8 cellular contexts compared by ENCODE assay signal in genomic region chr18:713135-713490, GRCh38. TPM values are rescaled to one million over a fixed set of nuclear protein-coding genes. Genes with fewer than 3 reads are reported as not detected.
DNase-seq lines count a peak whose midpoint lies in the region; ATAC-seq and TF ChIP-seq lines count a peak whose summit lies in the region.

No MANE protein-coding gene starts in this region.

- H3K79me2 ChIP-seq in hepatocyte, result peaks cover 33% of the 10 kb centered on the region

- H4K20me1 ChIP-seq in hepatocyte (ENCODE audit: insufficient read depth, poor library complexity, severe bottlenecking), result no peaks in the 10 kb centered on the region

- peak overlapping the region; percentile 98 for H3K4me3 Mint-ChIP-seq in activated T-helper 17 cell treated with anti-CD3 and anti-CD28 coated beads, Interleukin-2, amount 50 U/mL, for 72 hours

- H3K4me2 ChIP-seq in hepatocyte, result peak overlapping the region; percentile 83

- no peaks in the 10 kb centered on the region for H3K27me3 Mint-ChIP-seq in activated T-helper 17 cell treated with anti-CD3 and anti-CD28 coated beads, Interleukin-2, amount 50 U/mL, for 72 hours

- H3K27ac Mint-ChIP-seq in activated T-helper 17 cell treated with anti-CD3 and anti-CD28 coated beads, Interleukin-2, amount 50 U/mL, for 72 hours, result peak overlapping the region; percentile 48

- H3K9me3 Mint-ChIP-seq in activated T-helper 17 cell treated with anti-CD3 and anti-CD28 coated beads, Interleukin-2, amount 50 U/mL, for 72 hours, result no peaks in the 10 kb centered on the region

- H3K9me3 ChIP-seq in HUES48 (ENCODE audit: control insufficient read depth, insufficient read depth, low read length) (0 out of 2 replicates have a peak, but pooled peaks cover 2% of the 10 kb centered on the region), hepatocyte (ENCODE audit: low read depth) (no peaks in the 10 kb centered on the region), skeletal muscle tissue (ENCODE audit: control insufficient read depth in 3 of 3, low read length in 3 of 3) (no peaks in the 10 kb centered on the region)

- peak overlapping the region; percentile 52 for H3K27ac ChIP-seq in HUES48 (ENCODE audit: low read depth, low read length)
- no peak overlapping the region for H3K27ac ChIP-seq in hepatocyte
- no peak overlapping the region for H3K27ac ChIP-seq in skeletal muscle tissue (ENCODE audit: low read depth, low read length)

- no peak overlapping the region; the same call in 1 of the 2 replicates for H3K9ac ChIP-seq in HUES48 (ENCODE audit: low read depth, low read length)
- peak overlapping the region in 1 of 3 donors; percentile 83 for H3K9ac ChIP-seq in skeletal muscle tissue (ENCODE audit: low read depth in 1 of 3, low read length in 3 of 3)

- WGBS in hepatocyte (ENCODE audit: low lambda C conversion rate, missing lambda C conversion rate), result 93% methylated on average over 23 of the region's 23 CpGs

- TF ChIP-seq CTCF in hepatocyte (IDR thresholded peaks at IDR 0.05; ENCODE audit: poor library complexity), result no peak

- 0 out of 2 replicates have a peak, but pooled peaks cover 5% of the 10 kb centered on the region for H3K4me1 ChIP-seq in HUES48 (ENCODE audit: control insufficient read depth, insufficient read depth, low read length)
- peaks cover 13% of the 10 kb centered on the region for H3K4me1 ChIP-seq in hepatocyte (ENCODE audit: insufficient read depth)
- H3K4me1 ChIP-seq in skeletal muscle tissue (ENCODE audit: control insufficient read depth in 3 of 3, insufficient read depth in 3 of 3, low read length in 3 of 3), result peaks cover 5 to 9% (median 8%) of the 10 kb centered on the region in 3 donors

- ATAC-seq in activated T-helper 17 cell treated with anti-CD3 and anti-CD28 coated beads, Interleukin-2, amount 50 U/mL, for 72 hours (replicated peaks), result no peak
- ATAC-seq in SK-N-SH treated with all-trans-retinoic acid at 6 μM for 48 hours (no peak), GM18520 (IDR thresholded peaks at IDR 0.05; ENCODE audit: unreplicated experiment) (no peak)

- H2AFZ ChIP-seq in hepatocyte, result peak overlapping the region; percentile 92

- H3K36me3 ChIP-seq in HUES48 (ENCODE audit: control insufficient read depth, insufficient read depth, low read length) (peaks cover 8% of the 10 kb centered on the region; the same call in 1 of the 2 replicates), hepatocyte (replicated peaks; ENCODE audit: insufficient read depth, low read depth) (no peaks in the 10 kb centered on the region), skeletal muscle tissue (ENCODE audit: control insufficient read depth in 3 of 3, insufficient read depth in 3 of 3, low read length in 3 of 3) (peaks cover 2 to 3% (median 3%) of the 10 kb centered on the region in 3 donors)

- H3K4me1 Mint-ChIP-seq in activated T-helper 17 cell treated with anti-CD3 and anti-CD28 coated beads, Interleukin-2, amount 50 U/mL, for 72 hours, result peaks cover 31% of the 10 kb centered on the region

- DNase-seq in hepatocyte (ENCODE audit: low spot score), result no peak
- no peak for DNase-seq in NCI-H1930 (lab: John Stamatoyannopoulos, UW)
- no peak for DNase-seq in stimulated activated CD4-positive, alpha-beta T cell treated with anti-CD3 and anti-CD28 coated beads, Interleukin-2, amount 100 ng/mL, for 24 hours

- no peaks in the 10 kb centered on the region for H3K27me3 ChIP-seq in HUES48 (ENCODE audit: control insufficient read depth, insufficient read depth, low read length)
- no peaks in the 10 kb centered on the region for H3K27me3 ChIP-seq in hepatocyte
- no peaks in the 10 kb centered on the region for H3K27me3 ChIP-seq in skeletal muscle tissue (ENCODE audit: control insufficient read depth in 3 of 3, insufficient read depth in 3 of 3, low read length in 3 of 3)

- H3K9me2 ChIP-seq in hepatocyte (replicated peaks; ENCODE audit: insufficient read depth), result no peaks in the 10 kb centered on the region

- H3K4me3 ChIP-seq in HUES48 (ENCODE audit: low read depth, low read length) (peak overlapping the region; percentile 43), hepatocyte (peak overlapping the region; percentile 68), skeletal muscle tissue (ENCODE audit: low read length in 3 of 3) (peak overlapping the region in 2 of 3 donors; percentile 76)

- H3K36me3 Mint-ChIP-seq in activated T-helper 17 cell treated with anti-CD3 and anti-CD28 coated beads, Interleukin-2, amount 50 U/mL, for 72 hours (ENCODE audit: low read depth), result peaks cover 34% of the 10 kb centered on the region

TF ChIP-seq in SK-N-SH treated with all-trans-retinoic acid at 6 μM for 48 hours, 23 proteins besides CTCF, POLR2A, EP300 and RAD21:
- TF ChIP-seq ESRRG (CRISPR knock-in tag; IDR thresholded peaks at IDR 0.05) (no peak), OSR1 (CRISPR knock-in tag; IDR thresholded peaks at IDR 0.05) (no peak), ZNF8 (CRISPR knock-in tag; IDR thresholded peaks at IDR 0.05) (no peak), ZC3H10 (CRISPR knock-in tag; IDR thresholded peaks at IDR 0.05) (no peak)

RNA-seq across cellular contexts. Expression of gene ENOSF1, which starts 0.7 kb away (rescaled TPM):
- 10 to 100 TPM; 61.6 to 89.8 TPM for total RNA-seq in activated T-helper 17 cell treated with anti-CD3 and anti-CD28 coated beads, Interleukin-2, amount 50 U/mL, for 72 hours
- 42.5 and 44.5 TPM in 2 replicates for total RNA-seq in hepatocyte
- polyA plus RNA-seq in hepatocyte, result 41.0 and 41.6 TPM in 2 replicates
- 14.1 TPM for total RNA-seq in skeletal muscle tissue

RNA-seq across cellular contexts. Expression of gene TYMS, which starts 55.7 kb away (rescaled TPM):
- total RNA-seq in activated T-helper 17 cell treated with anti-CD3 and anti-CD28 coated beads, Interleukin-2, amount 50 U/mL, for 72 hours, result 100 to 1,000 TPM; 268 to 414 TPM
- total RNA-seq in hepatocyte (15.1 and 16.9 TPM in 2 replicates), skeletal muscle tissue (15.7 TPM)
- 39.8 and 49.1 TPM in 2 replicates for polyA plus RNA-seq in hepatocyte

Comparison
In these comparisons a context has a peak if more than half of its experiments do, and no peak if none do; other contexts are left out.
1. RNA of gene TYMS, which starts 55.7 kb away (total RNA-seq): 268 to 414 TPM in activated T-helper 17 cell treated with anti-CD3 and anti-CD28 coated beads, Interleukin-2, amount 50 U/mL, for 72 hours; 15.7 TPM in skeletal muscle tissue (single experiment) and 15.1 to 16.9 TPM in hepatocyte; every median in the first group is over 10 times any median in the second.
2. Peak in every context shown above with its lines, with median percentiles within 50 percentile points of each other: H3K4me3 ChIP-seq.